Comparison of ENCODE assay signal across 27 cellular contexts in genomic region chr6:17504005-17504404, GRCh38.
"Had no signal": no experiment of that assay in that cellular context is flagged by ENCODE, and none has a peak within 500 bp of the region (broad histone marks: within the 10 kb centered on the region; RNA-seq: fewer than 3 reads in every experiment).

No MANE protein-coding gene starts in this region.

- H3K27ac Mint-ChIP-seq: activated naive CD4-positive, alpha-beta T cell treated with anti-CD3 and anti-CD28 coated beads for 36 hours; activated naive CD8-positive, alpha-beta T cell treated with anti-CD3 and anti-CD28 coated beads, Interleukin-2, amount 10 ng/mL, durations not matched to agents 7 days and 5 days; activated T-cell treated with anti-CD3 and anti-CD28 coated beads, Interleukin-2, amount 50 U/mL, for 72 hours; immature natural killer cell; stimulated activated memory B cell treated with anti-CD40 and anti-IgM and Interleukin-4, amounts not matched to agents 10 μg/mL and 1 μg/mL and 100 μg/mL, for 72 hours had no signal

- H3K36me3 Mint-ChIP-seq: activated naive CD8-positive, alpha-beta T cell treated with anti-CD3 and anti-CD28 coated beads, Interleukin-2, amount 10 ng/mL, durations not matched to agents 7 days and 5 days; immature natural killer cell; stimulated activated memory B cell treated with anti-CD40 and anti-IgM and Interleukin-4, amounts not matched to agents 10 μg/mL and 1 μg/mL and 100 μg/mL, for 72 hours had no signal

- H3K4me1 ChIP-seq: breast epithelium, esophagus squamous epithelium, lower lobe of right lung, parathyroid adenoma, suprapubic skin, tibial nerve, vagina had no signal

- ATAC-seq: activated T-cell treated with anti-CD3 and anti-CD28 coated beads, Interleukin-2, amount 50 U/mL, for 72 hours; gastroesophageal sphincter; heart left ventricle; left lobe of liver; lower lobe of right lung; mucosa of descending colon; right lobe of liver; stimulated activated memory B cell treated with anti-CD40 and anti-IgM and Interleukin-4, amounts not matched to agents 10 μg/mL and 1 μg/mL and 100 μg/mL, for 72 hours had no signal

- H3K4me2 ChIP-seq: smooth muscle cell had no signal

- H3K27me3 ChIP-seq: breast epithelium, esophagus squamous epithelium, gastroesophageal sphincter, heart left ventricle, right lobe of liver, stomach, suprapubic skin, tibial nerve, vagina had no signal

- H3K4me3 Mint-ChIP-seq: activated naive CD4-positive, alpha-beta T cell treated with anti-CD3 and anti-CD28 coated beads for 36 hours; activated naive CD8-positive, alpha-beta T cell treated with anti-CD3 and anti-CD28 coated beads, Interleukin-2, amount 10 ng/mL, durations not matched to agents 7 days and 5 days; activated T-cell treated with anti-CD3 and anti-CD28 coated beads, Interleukin-2, amount 50 U/mL, for 72 hours; immature natural killer cell; stimulated activated memory B cell treated with anti-CD40 and anti-IgM and Interleukin-4, amounts not matched to agents 10 μg/mL and 1 μg/mL and 100 μg/mL, for 72 hours had no signal

- H3K27me3 Mint-ChIP-seq: stimulated activated memory B cell treated with anti-CD40 and anti-IgM and Interleukin-4, amounts not matched to agents 10 μg/mL and 1 μg/mL and 100 μg/mL, for 72 hours had no signal

- H3K4me1 Mint-ChIP-seq: activated naive CD8-positive, alpha-beta T cell treated with anti-CD3 and anti-CD28 coated beads, Interleukin-2, amount 10 ng/mL, durations not matched to agents 7 days and 5 days; immature natural killer cell; stimulated activated memory B cell treated with anti-CD40 and anti-IgM and Interleukin-4, amounts not matched to agents 10 μg/mL and 1 μg/mL and 100 μg/mL, for 72 hours had no signal

- H3K4me3 ChIP-seq: breast epithelium, coronary artery, esophagus squamous epithelium, gastroesophageal sphincter, heart left ventricle, lower lobe of right lung, mucosa of descending colon, right lobe of liver, smooth muscle cell, stomach, suprapubic skin, tibial nerve, vagina had no signal

- H3K36me3 ChIP-seq: breast epithelium, esophagus squamous epithelium, lower lobe of right lung, right lobe of liver, stomach, suprapubic skin, tibial nerve, vagina had no signal

- H3K27ac ChIP-seq: breast epithelium, coronary artery, esophagus squamous epithelium, gastroesophageal sphincter, lower lobe of right lung, parathyroid adenoma, right lobe of liver, stomach, suprapubic skin, tibial nerve, vagina had no signal

- H3K79me2 ChIP-seq: parathyroid adenoma had no signal

- DNase-seq: activated CD8-positive, alpha-beta memory T cell treated with anti-CD3 and anti-CD28 coated beads for 24 hours; activated CD8-positive, alpha-beta memory T cell treated with anti-CD3 and anti-CD28 coated beads, Interleukin-2, amount 50 U/mL, for 48 hours; activated effector memory CD4-positive, alpha-beta T cell treated with Interleukin-2 at 50 U/mL for 16 hours; activated naive CD4-positive, alpha-beta T cell treated with anti-CD3 and anti-CD28 coated beads for 36 hours; activated naive CD8-positive, alpha-beta T cell treated with anti-CD3 and anti-CD28 coated beads, Interleukin-2, amount 10 ng/mL, durations not matched to agents 7 days and 5 days; activated T-cell treated with anti-CD3 and anti-CD28 coated beads, Interleukin-2, amount 50 U/mL, for 72 hours; amniotic stem cell; esophagus squamous epithelium; heart left ventricle; immature natural killer cell; lower lobe of right lung; mesendoderm; mucosa of descending colon; nucleus accumbens; right lobe of liver; stimulated activated CD4-positive, alpha-beta T cell treated with anti-CD3 and anti-CD28 coated beads, Interleukin-15, amount 100 ng/mL, for 24 hours; stomach had no signal

- H3K9me3 ChIP-seq: breast epithelium, esophagus squamous epithelium, gastroesophageal sphincter, heart left ventricle, lower lobe of right lung, mucosa of descending colon, right lobe of liver, stomach, suprapubic skin, tibial nerve, vagina had no signal

- H2AFZ ChIP-seq: parathyroid adenoma had no signal

- H3K9me3 Mint-ChIP-seq: activated naive CD4-positive, alpha-beta T cell treated with anti-CD3 and anti-CD28 coated beads for 36 hours; activated naive CD8-positive, alpha-beta T cell treated with anti-CD3 and anti-CD28 coated beads, Interleukin-2, amount 10 ng/mL, durations not matched to agents 7 days and 5 days; activated T-cell treated with anti-CD3 and anti-CD28 coated beads, Interleukin-2, amount 50 U/mL, for 72 hours; immature natural killer cell; stimulated activated memory B cell treated with anti-CD40 and anti-IgM and Interleukin-4, amounts not matched to agents 10 μg/mL and 1 μg/mL and 100 μg/mL, for 72 hours had no signal
